10 cellular contexts compared by ENCODE assay signal in genomic region chr5:79689541-79690466, GRCh38. TPM values are rescaled to one million over a fixed set of nuclear protein-coding genes. Genes with fewer than 3 reads are reported as not detected.
DNase-seq lines count a peak whose midpoint lies in the region; ATAC-seq, FAIRE-seq and TF ChIP-seq lines count a peak whose summit lies in the region.
"Had no signal": no experiment of that assay in that cellular context is flagged by ENCODE, and none has a peak within 500 bp of the region (broad histone marks: within the 10 kb centered on the region; RNA-seq: fewer than 3 reads in every experiment).

CMYA5 (plus strand) TSS chr5:79689836; CDS start chr5:79689908, 72 bp downstream.

- H3K27me3 Mint-ChIP-seq in Caco-2 (ENCODE audit: insufficient read depth, unreplicated experiment): no peaks in the 10 kb centered on the region

- H3K4me3 ChIP-seq in Caco-2 (ENCODE audit: low read depth, low read length) (no peak within 1 kb of the TSS), K562 (no peak within 1 kb of the TSS), parathyroid adenoma (ENCODE audit: low read depth, low read length) (no peak within 1 kb of the TSS), MG63 (no peak within 1 kb of the TSS)

- TF ChIP-seq RAD21 in K562 (CRISPR knock-in tag; conservative IDR thresholded peaks at IDR 0.05 in 1 of 2, IDR thresholded peaks at IDR 0.05 in 1 of 2): no peak

- WGBS in K562 (ENCODE audit: insufficient coverage, low coverage, missing lambda C conversion rate): 95% methylated on average over 33 of the region's 74 CpGs

- intact Hi-C loops in Caco-2 (cut with micrococcal nuclease; ENCODE audit: unreplicated experiment) (no loop called here), K562 (cut with micrococcal nuclease) (loop anchor here (10.0 kb wide), 1 partner anchor 395 kb away; no protein-coding TSS in a partner anchor), left ventricle myocardium superior (cut with micrococcal nuclease) (no loop called here)

- peaks cover 18% of the 10 kb centered on the region for H3K36me3 Mint-ChIP-seq in Caco-2 (ENCODE audit: insufficient read depth, unreplicated experiment)

- peak within 1 kb of the TSS; percentile 42 for H3K27ac Mint-ChIP-seq in Caco-2 (ENCODE audit: unreplicated experiment)

- FAIRE-seq in K562 (lab: Jason Lieb, UNC): no peak

- ATAC-seq in K562 (no peak), left ventricle myocardium superior (peak; percentile 79), HG02870 (IDR thresholded peaks at IDR 0.05; ENCODE audit: unreplicated experiment) (no peak), GM19395 (IDR thresholded peaks at IDR 0.05; ENCODE audit: unreplicated experiment) (no peak)

- TF ChIP-seq POLR2A in K562 (conservative IDR thresholded peaks at IDR 0.05): no peak

- POLR2A ChIA-PET in Caco-2 (lab: Charles Lee): no interaction called here
- POLR2A ChIA-PET in K562 (lab: Yijun Ruan, JAX): interaction anchor here (1.2 to 1.8 kb wide), 3 partner anchors 8 to 21 kb away, joined by 3 to 6 read pairs (median 3); no protein-coding TSS in a partner anchor

- H3K4me1 ChIP-seq in Caco-2 (peaks cover 11% of the 10 kb centered on the region; the same call in 1 of the 2 replicates), K562 (replicated peaks in 1 of 2; ENCODE audit: control insufficient read depth in 2 of 2, insufficient read depth in 2 of 2, low read length in 2 of 2) (peaks cover 0 to 4% of the 10 kb centered on the region in 2 experiments; a peak in 3 of 5 replicates), parathyroid adenoma (peaks cover 36% of the 10 kb centered on the region)

- in situ Hi-C loops in K562 (cut with MboI): no loop called here

- H4K20me1 ChIP-seq in K562 (replicated peaks; ENCODE audit: control insufficient read depth, insufficient read depth, low read length): no peaks in the 10 kb centered on the region

- H3K4me1 Mint-ChIP-seq in Caco-2 (ENCODE audit: low read depth, unreplicated experiment): peaks cover 11% of the 10 kb centered on the region

- H3K9ac ChIP-seq in K562 (ENCODE audit: insufficient read depth in 1 of 2, low read depth in 2 of 2, low read length in 2 of 2) (no peak within 1 kb of the TSS), parathyroid adenoma (peak within 1 kb of the TSS; percentile 49)

- H3K4me2 ChIP-seq in K562 (ENCODE audit: insufficient read depth, low read length): no peak within 1 kb of the TSS
- no peak within 1 kb of the TSS for H3K4me2 ChIP-seq in parathyroid adenoma (ENCODE audit: low read length)

- H3K9me1 ChIP-seq in K562 (ENCODE audit: control insufficient read depth, insufficient read depth, low read length): no peaks in the 10 kb centered on the region

- TF ChIP-seq EP300 in K562 (IDR thresholded peaks at IDR 0.05; ENCODE audit: low read length): no peak

- no peak within 1 kb of the TSS for H3K4me3 Mint-ChIP-seq in Caco-2 (ENCODE audit: unreplicated experiment)

- no peak within 1 kb of the TSS for H3K27ac ChIP-seq in K562 (ENCODE audit: extremely low read depth, low read depth, low read length)
- H3K27ac ChIP-seq in parathyroid adenoma: peak within 1 kb of the TSS; percentile 71

- CTCF ChIA-PET in Caco-2 (lab: Charles Lee): no interaction called here
- CTCF ChIA-PET in K562 (lab: Yijun Ruan, JAX; ENCODE audit: low intra/inter-chr PET ratio): no interaction called here

- H2AFZ ChIP-seq in K562 (ENCODE audit: low read depth, low read length) (no peak within 1 kb of the TSS), parathyroid adenoma (peak within 1 kb of the TSS; percentile 91)

- H3K9me3 ChIP-seq in Caco-2 (no peaks in the 10 kb centered on the region), K562 (replicated peaks; ENCODE audit: control insufficient read depth, insufficient read depth, low read depth, low read length) (no peaks in the 10 kb centered on the region), parathyroid adenoma (ENCODE audit: control insufficient read depth, low read length) (no peaks in the 10 kb centered on the region), MG63 (no peaks in the 10 kb centered on the region)

- H3K79me2 ChIP-seq in K562 (ENCODE audit: control insufficient read depth, insufficient read depth, low read length): no peaks in the 10 kb centered on the region
- H3K79me2 ChIP-seq in parathyroid adenoma: no peaks in the 10 kb centered on the region

- TF ChIP-seq CTCF in Caco-2 (IDR thresholded peaks at IDR 0.05; ENCODE audit: insufficient read depth in 1 of 2, low read depth in 1 of 2, low read length in 1 of 2, severe bottlenecking in 1 of 2, unreplicated experiment in 1 of 2): no peak
- TF ChIP-seq CTCF in K562 (IDR thresholded peaks at IDR 0.05 in 2 of 3, conservative IDR thresholded peaks at IDR 0.05 in 1 of 3; ENCODE audit: insufficient read depth in 2 of 3, low read depth in 1 of 3, low read length in 3 of 3): no peak
- TF ChIP-seq CTCF in parathyroid adenoma (IDR thresholded peaks at IDR 0.05): no peak

- H3K9me3 Mint-ChIP-seq in Caco-2 (ENCODE audit: unreplicated experiment): no peaks in the 10 kb centered on the region

- no peaks in the 10 kb centered on the region; the same call in 1 of the 2 replicates for H3K36me3 ChIP-seq in Caco-2 (ENCODE audit: control insufficient read depth, insufficient read depth, low read length)
- H3K36me3 ChIP-seq in K562 (ENCODE audit: control insufficient read depth, insufficient read depth, low read length): peaks cover 28% of the 10 kb centered on the region
- no peaks in the 10 kb centered on the region for H3K36me3 ChIP-seq in parathyroid adenoma (ENCODE audit: control insufficient read depth, insufficient read depth, low read length)
- peaks cover 19% of the 10 kb centered on the region for H3K36me3 ChIP-seq in MG63

- BruUV-seq in Caco-2 (replicated peaks; lab: Mats Ljungman, UMichigan) (no TSS peak), K562 (replicated peaks; lab: Mats Ljungman, UMichigan) (no TSS peak)

- DNase-seq in Caco-2 (no peak), K562 (ENCODE audit: extremely low read depth in 1 of 4, low spot score in 3 of 4) (no peak), left ventricle myocardium superior (peak; percentile 81), NCI-H524 treated with DMSO at 0.1 percent for 48 hours (lab: John Stamatoyannopoulos, UW) (no peak), MG63 (no peak)
- DNase-seq: GF-D8; stimulated activated CD4-positive, alpha-beta T cell treated with anti-CD3 and anti-CD28 coated beads, Interleukin-4, amount 100 ng/mL, for 1 hour had no signal

- H3K27me3 ChIP-seq in Caco-2 (replicated peaks; ENCODE audit: control insufficient read depth, insufficient read depth, low read length) (no peaks in the 10 kb centered on the region), K562 (ENCODE audit: control insufficient read depth in 2 of 2, insufficient read depth in 2 of 2, low read length in 2 of 2) (no peaks in the 10 kb centered on the region), parathyroid adenoma (ENCODE audit: control insufficient read depth, insufficient read depth, low read length) (no peaks in the 10 kb centered on the region), MG63 (no peaks in the 10 kb centered on the region)

TF ChIP-seq in K562, 482 proteins besides CTCF, POLR2A, EP300 and RAD21:
- peak; percentile 60 for TF ChIP-seq POLR2G (IDR thresholded peaks at IDR 0.05; ENCODE audit: low read depth, low read length)
- TF ChIP-seq, protein P1, sequence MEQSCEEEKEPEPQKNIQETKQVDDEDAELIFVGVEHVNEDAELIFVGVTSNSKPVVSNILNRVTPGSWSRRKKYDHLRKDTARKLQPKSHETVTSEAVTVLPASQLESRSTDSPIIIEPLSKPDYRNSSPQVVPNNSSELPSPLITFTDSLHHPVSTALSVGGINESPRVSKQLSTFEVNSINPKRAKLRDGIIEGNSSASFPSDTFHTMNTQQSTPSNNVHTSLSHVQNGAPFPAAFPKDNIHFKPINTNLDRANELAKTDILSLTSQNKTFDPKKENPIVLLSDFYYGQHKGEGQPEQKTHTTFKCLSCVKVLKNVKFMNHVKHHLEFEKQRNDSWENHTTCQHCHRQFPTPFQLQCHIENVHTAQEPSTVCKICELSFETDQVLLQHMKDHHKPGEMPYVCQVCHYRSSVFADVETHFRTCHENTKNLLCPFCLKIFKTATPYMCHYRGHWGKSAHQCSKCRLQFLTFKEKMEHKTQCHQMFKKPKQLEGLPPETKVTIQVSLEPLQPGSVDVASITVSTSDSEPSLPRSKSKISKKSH (CRISPR knock-in tag; IDR thresholded peaks at IDR 0.05): no peak

RNA-seq across cellular contexts. Expression of gene CMYA5, which starts in this region (rescaled TPM):
- total RNA-seq in Caco-2 (2022) (0.39 and 0.74 TPM in 2 replicates), K562 (2014; rRNA removed) (0.18 and 0.24 TPM in 2 replicates), K562 (2014; rRNA removed; fragmentation: Illumina TruSeq; extraction: Trizol) (0.25 and 0.41 TPM in 2 replicates), K562 (2015; rRNA removed; fragmentation: Illumina TruSeq; extraction: Trizol) (0.45 and 0.51 TPM in 2 replicates), K562 (2021) (0.22 and 0.31 TPM in 2 replicates), left ventricle myocardium superior (960 TPM)
- total RNA-seq in K562 (2011; cell fraction: chromatin; rRNA removed; ENCODE audit: low replicate concordance): 0.21 and 1.0 TPM in 2 replicates
- 0.33 and 0.39 TPM in 2 replicates for total RNA-seq in K562 (2011; cell fraction: nucleolus; rRNA removed)
- total RNA-seq in K562 (2011; cell fraction: nucleoplasm; rRNA removed): 0.29 and 0.69 TPM in 2 replicates
- polyA plus RNA-seq in K562 (2011; rRNA removed) (0.25 and 0.50 TPM in 2 replicates), K562 (2014; fragmentation: Illumina TruSeq; extraction: Trizol) (0.46 and 0.62 TPM in 2 replicates), K562 (2014; fragmentation: Nextera tagmentation; extraction: Ambion mirVana) (under 1 TPM; 0.32 to 0.48 TPM), K562 (2014; rRNA removed) (0.16 and 1.1 TPM in 2 replicates)
- 0.18 and 0.30 TPM in 2 replicates for polyA plus RNA-seq in K562 (2011; cell fraction: cytosol; rRNA removed)
- polyA plus RNA-seq in K562 (2011; cell fraction: nucleus; rRNA removed): 0.74 and 1.2 TPM in 2 replicates
- polyA plus RNA-seq in K562 (2012): 0.30 and 0.31 TPM in 2 replicates
- polyA minus RNA-seq in K562 (2011; rRNA and poly(A)+ RNA removed): 0.42 and 0.57 TPM in 2 replicates
- 0.09 TPM in 1 of 2 replicates, not detected in the other for polyA minus RNA-seq in K562 (2011; cell fraction: cytosol; rRNA and poly(A)+ RNA removed)
- 0.54 and 1.6 TPM in 2 replicates for polyA minus RNA-seq in K562 (2011; cell fraction: nucleus; rRNA and poly(A)+ RNA removed)
- total RNA-seq in MG63 (2014; rRNA removed; shearing (Covaris generic); ENCODE audit: low replicate concordance): 0.07 TPM in 1 of 2 replicates, not detected in the other

Comparison
In these comparisons a context has a peak if more than half of its experiments do, and no peak if none do; other contexts are left out.
1. RNA of gene CMYA5 (total RNA-seq): 960 TPM in left ventricle myocardium superior (single experiment); 0.39 to 0.74 TPM in Caco-2, 0.18 to 1.0 TPM in K562 and 0.07 TPM in MG63; every median in the first group is over 100 times any median in the second.